In genomic region chr4:26937567-26937966, GRCh38 we compare ENCODE assay signal across 24 cellular contexts.
"Had no signal": no experiment of that assay in that cellular context is flagged by ENCODE, and none has a peak within 500 bp of the region (broad histone marks: within the 10 kb centered on the region; RNA-seq: fewer than 3 reads in every experiment).

No MANE protein-coding gene starts in this region.

- ATAC-seq: activated CD4-positive, CD25-positive, alpha-beta regulatory T cell treated with anti-CD3 and anti-CD28 coated beads, Interleukin-2, amount 50 U/mL, for 24 hours; body of pancreas; natural killer cell; psoas muscle; T-helper 17 cell had no signal

- DNase-seq: activated CD4-positive, alpha-beta T cell treated with anti-CD3 and anti-CD28 coated beads for 48 hours; activated CD4-positive, alpha-beta T cell treated with anti-CD3 and anti-CD28 coated beads, Interleukin-2, amount 50 U/mL, for 48 hours; activated CD8-positive, alpha-beta memory T cell treated with anti-CD3 and anti-CD28 coated beads for 24 hours; activated effector memory CD4-positive, alpha-beta T cell treated with anti-CD3 and anti-CD28 coated beads, Interleukin-2, amount 50 U/mL, for 16 hours; activated naive CD4-positive, alpha-beta T cell treated with anti-CD3 and anti-CD28 coated beads for 36 hours; activated naive CD8-positive, alpha-beta T cell treated with anti-CD3 and anti-CD28 coated beads for 36 hours; adrenal gland; aorta; body of pancreas; dermis blood vessel endothelial cell; effector CD4-positive, alpha-beta T cell; esophagus squamous epithelium; foreskin melanocyte; islet precursor cell; natural killer cell; occipital lobe; psoas muscle; sigmoid colon; stimulated activated CD4-positive, alpha-beta T cell treated with anti-CD3 and anti-CD28 coated beads, Interleukin-15, amount 100 ng/mL, for 24 hours; stimulated activated naive CD4-positive, alpha-beta T cell; T-helper 17 cell; T1000; tibial artery had no signal
